Comparison of ENCODE assay signal across 8 cellular contexts in genomic region chr4:2792711-2793577, GRCh38. TPM values are rescaled to one million over a fixed set of nuclear protein-coding genes. Genes with fewer than 3 reads are reported as not detected.
A peak's percentile ranks its signal among the peaks of the same experiment; 100 is the strongest.
DNase-seq lines count a peak whose midpoint lies in the region; ATAC-seq lines count a peak whose summit lies in the region.

TSS of gene SH3BP2 (plus strand) at chr4:2793085. CDS start at chr4:2820618, 27,533 bp downstream.

- H3K27ac ChIP-seq in effector memory CD4-positive, alpha-beta T cell (ENCODE audit: insufficient read depth, low read length, poor library complexity, severe bottlenecking): peak within 1 kb of the TSS; percentile 55

- peak within 1 kb of the TSS; percentile 80 for H3K4me3 Mint-ChIP-seq in activated CD4-positive, alpha-beta T cell treated with anti-CD3 and anti-CD28 coated beads, Interleukin-2, amount 10 ng/mL, durations not matched to agents 7 days and 5 days

- peak within 1 kb of the TSS; percentile 76 for H3K27ac Mint-ChIP-seq in activated CD4-positive, alpha-beta T cell treated with anti-CD3 and anti-CD28 coated beads, Interleukin-2, amount 10 ng/mL, durations not matched to agents 7 days and 5 days

- DNase-seq in M059J (ENCODE audit: low read depth) (peak; percentile 63), lung microvascular endothelial cell (ENCODE audit: low read depth in 2 of 2) (peak; percentile 75 to 82), NCI-H1417 (lab: John Stamatoyannopoulos, UW) (no peak)
- DNase-seq in activated CD4-positive, alpha-beta T cell treated with anti-CD3 and anti-CD28 coated beads, Interleukin-2, amount 10 ng/mL, durations not matched to agents 7 days and 5 days: peak; percentile 49
- DNase-seq in effector memory CD4-positive, alpha-beta T cell: peak; percentile 46 to 67 (median 57)
- DNase-seq in stimulated activated CD8-positive, alpha-beta memory T cell treated with anti-CD3 and anti-CD28 coated beads, Interleukin-7, amount 100 ng/mL, for 48 hours (ENCODE audit: extremely low read depth in 1 of 2, low read depth in 1 of 2): peak; percentile 53 to 72

- POLR2A ChIA-PET in activated CD4-positive, alpha-beta T cell treated with anti-CD3 and anti-CD28 coated beads, Interleukin-2, amount 10 ng/mL, durations not matched to agents 7 days and 5 days (lab: Charles Lee): no interaction called here

- H3K27me3 ChIP-seq in effector memory CD4-positive, alpha-beta T cell (replicated peaks; ENCODE audit: control insufficient read depth, insufficient read depth, low read length, poor library complexity, severe bottlenecking): no peaks in the 10 kb centered on the region

- peak within 1 kb of the TSS; percentile 70 for H3K4me3 ChIP-seq in effector memory CD4-positive, alpha-beta T cell (ENCODE audit: insufficient read depth, low read depth, low read length, poor library complexity, severe bottlenecking)

- ATAC-seq in GM18498 (IDR thresholded peaks at IDR 0.05; ENCODE audit: unreplicated experiment): peak; percentile 48
- no peak for ATAC-seq in HG03439 (IDR thresholded peaks at IDR 0.05; ENCODE audit: unreplicated experiment)

- CTCF ChIA-PET in activated CD4-positive, alpha-beta T cell treated with anti-CD3 and anti-CD28 coated beads, Interleukin-2, amount 10 ng/mL, durations not matched to agents 7 days and 5 days (lab: Charles Lee): interaction anchor here (0.6 kb wide), 1 partner anchor 552 kb away, joined by 3 read pairs; no protein-coding TSS in a partner anchor

- no peaks in the 10 kb centered on the region for H3K9me3 ChIP-seq in effector memory CD4-positive, alpha-beta T cell (ENCODE audit: control insufficient read depth, low read length)

- no peaks in the 10 kb centered on the region for H3K36me3 Mint-ChIP-seq in activated CD4-positive, alpha-beta T cell treated with anti-CD3 and anti-CD28 coated beads, Interleukin-2, amount 10 ng/mL, durations not matched to agents 7 days and 5 days (ENCODE audit: low read depth)

- no peaks in the 10 kb centered on the region for H3K36me3 ChIP-seq in effector memory CD4-positive, alpha-beta T cell (ENCODE audit: control insufficient read depth, insufficient read depth, low read length)

- H3K4me1 ChIP-seq in effector memory CD4-positive, alpha-beta T cell (ENCODE audit: control insufficient read depth, insufficient read depth, low read length, poor library complexity, severe bottlenecking): peaks cover 34% of the 10 kb centered on the region

- H3K4me1 Mint-ChIP-seq in activated CD4-positive, alpha-beta T cell treated with anti-CD3 and anti-CD28 coated beads, Interleukin-2, amount 10 ng/mL, durations not matched to agents 7 days and 5 days: peaks cover 41% of the 10 kb centered on the region

- no peaks in the 10 kb centered on the region for H3K9me3 Mint-ChIP-seq in activated CD4-positive, alpha-beta T cell treated with anti-CD3 and anti-CD28 coated beads, Interleukin-2, amount 10 ng/mL, durations not matched to agents 7 days and 5 days

- H3K27me3 Mint-ChIP-seq in activated CD4-positive, alpha-beta T cell treated with anti-CD3 and anti-CD28 coated beads, Interleukin-2, amount 10 ng/mL, durations not matched to agents 7 days and 5 days: no peaks in the 10 kb centered on the region

RNA-seq across cellular contexts. Expression of gene SH3BP2, which starts in this region (rescaled TPM):
- 18.7 and 28.7 TPM in 2 replicates for total RNA-seq in M059J (2014; rRNA removed; shearing (Covaris generic))
- 10 to 100 TPM; 69.3 to 78.2 TPM for total RNA-seq in activated CD4-positive, alpha-beta T cell treated with anti-CD3 and anti-CD28 coated beads, Interleukin-2, amount 10 ng/mL, durations not matched to agents 7 days and 5 days
- total RNA-seq in lung microvascular endothelial cell: 12.2 and 14.5 TPM in 2 replicates

Comparison
In these comparisons a context has a peak if more than half of its experiments do, and no peak if none do; other contexts are left out.
1. DNase-seq: peak in M059J (single experiment), activated CD4-positive, alpha-beta T cell treated with anti-CD3 and anti-CD28 coated beads, Interleukin-2, amount 10 ng/mL, durations not matched to agents 7 days and 5 days (single experiment), effector memory CD4-positive, alpha-beta T cell (3 of 3), lung microvascular endothelial cell (2 of 2) and stimulated activated CD8-positive, alpha-beta memory T cell treated with anti-CD3 and anti-CD28 coated beads, Interleukin-7, amount 100 ng/mL, for 48 hours (2 of 2); none in NCI-H1417 (0 of 3).